In genomic region chr11:910589-911030, GRCh38 we compare ENCODE assay signal across 1 cellular context.
TF ChIP-seq lines count a peak whose summit lies in the region.

Gene CHID1 (minus strand): TSS chr11:910810. CDS start chr11:904816, 5,994 bp downstream.

TF ChIP-seq in HepG2, 621 proteins besides CTCF, POLR2A, EP300 and RAD21 (continued from another document and continues in another):
- TF ChIP-seq ZNF318 (CRISPR knock-in tag; IDR thresholded peaks at IDR 0.05) = no peak
- TF ChIP-seq ZBTB39 (CRISPR knock-in tag; IDR thresholded peaks at IDR 0.05) = no peak
- TF ChIP-seq NR1H2 (CRISPR knock-in tag; IDR thresholded peaks at IDR 0.05; ENCODE audit: borderline replicate concordance, low read depth) = no peak
- TF ChIP-seq NFATC3 (CRISPR knock-in tag; IDR thresholded peaks at IDR 0.05) = no peak
- no peak for TF ChIP-seq ZBTB8A (CRISPR knock-in tag; IDR thresholded peaks at IDR 0.05; ENCODE audit: borderline replicate concordance, low read depth)
- no peak for TF ChIP-seq HES4 (CRISPR knock-in tag; IDR thresholded peaks at IDR 0.05; ENCODE audit: borderline replicate concordance)
- TF ChIP-seq RXRA (CRISPR knock-in tag; IDR thresholded peaks at IDR 0.05) = no peak
- no peak for TF ChIP-seq HIC2 (CRISPR knock-in tag; IDR thresholded peaks at IDR 0.05; ENCODE audit: low read depth)
- no peak for TF ChIP-seq ZNF770 (CRISPR knock-in tag; IDR thresholded peaks at IDR 0.05)
- peak; percentile 88 for TF ChIP-seq GATAD1 (CRISPR knock-in tag; IDR thresholded peaks at IDR 0.05)
- peak; percentile 55; the same call in 1 of the 2 replicates for TF ChIP-seq ZFP36L1 (CRISPR knock-in tag; IDR thresholded peaks at IDR 0.05)
- TF ChIP-seq ZKSCAN8 (CRISPR knock-in tag; IDR thresholded peaks at IDR 0.05; ENCODE audit: borderline replicate concordance) = no peak
- no peak for TF ChIP-seq ZNF552 (CRISPR knock-in tag; IDR thresholded peaks at IDR 0.05; ENCODE audit: borderline replicate concordance)
- TF ChIP-seq SCMH1 (CRISPR knock-in tag; IDR thresholded peaks at IDR 0.05; ENCODE audit: borderline replicate concordance) = no peak
- no peak for TF ChIP-seq SSRP1 (CRISPR knock-in tag; IDR thresholded peaks at IDR 0.05)
- TF ChIP-seq NFIB (CRISPR knock-in tag; IDR thresholded peaks at IDR 0.05; ENCODE audit: borderline replicate concordance) = no peak
- TF ChIP-seq ZNF652 (CRISPR knock-in tag; IDR thresholded peaks at IDR 0.05; ENCODE audit: borderline replicate concordance, low read depth) = no peak
- TF ChIP-seq ZNF362 (CRISPR knock-in tag; IDR thresholded peaks at IDR 0.05; ENCODE audit: borderline replicate concordance) = no peak
- peak; percentile 22; the same call in 1 of the 2 replicates for TF ChIP-seq ARID5B (CRISPR knock-in tag; IDR thresholded peaks at IDR 0.05)
- TF ChIP-seq ZNF672 (CRISPR knock-in tag; IDR thresholded peaks at IDR 0.05) = peak; percentile 69; the same call in 1 of the 2 replicates
- TF ChIP-seq ESRRA (CRISPR knock-in tag; IDR thresholded peaks at IDR 0.05; ENCODE audit: low read depth) = 0 out of 2 replicates have a peak, but pooled peaks have one; percentile 16
- TF ChIP-seq NFKBIZ (CRISPR knock-in tag; IDR thresholded peaks at IDR 0.05) = no peak
- no peak for TF ChIP-seq ARID2 (CRISPR knock-in tag; IDR thresholded peaks at IDR 0.05; ENCODE audit: borderline replicate concordance)
- TF ChIP-seq GTF3A (CRISPR knock-in tag; conservative IDR thresholded peaks at IDR 0.05) = no peak
- TF ChIP-seq POLR2G (IDR thresholded peaks at IDR 0.05; ENCODE audit: low read depth, low read length) = peak; percentile 70
- TF ChIP-seq CCAR2 (optimal IDR thresholded peaks at IDR 0.05; ENCODE audit: low read depth, low read length) = no peak
- no peak for TF ChIP-seq GPN1 (CRISPR knock-in tag; IDR thresholded peaks at IDR 0.05; ENCODE audit: borderline replicate concordance)
- no peak for TF ChIP-seq ZBTB1 (CRISPR knock-in tag; IDR thresholded peaks at IDR 0.05; ENCODE audit: borderline replicate concordance)
- peak; percentile 75; the same call in 1 of the 2 replicates for TF ChIP-seq ZFP91 (CRISPR knock-in tag; IDR thresholded peaks at IDR 0.05; ENCODE audit: borderline replicate concordance)
